1 cellular context compared by ENCODE assay signal in the genomic region with DNA sequence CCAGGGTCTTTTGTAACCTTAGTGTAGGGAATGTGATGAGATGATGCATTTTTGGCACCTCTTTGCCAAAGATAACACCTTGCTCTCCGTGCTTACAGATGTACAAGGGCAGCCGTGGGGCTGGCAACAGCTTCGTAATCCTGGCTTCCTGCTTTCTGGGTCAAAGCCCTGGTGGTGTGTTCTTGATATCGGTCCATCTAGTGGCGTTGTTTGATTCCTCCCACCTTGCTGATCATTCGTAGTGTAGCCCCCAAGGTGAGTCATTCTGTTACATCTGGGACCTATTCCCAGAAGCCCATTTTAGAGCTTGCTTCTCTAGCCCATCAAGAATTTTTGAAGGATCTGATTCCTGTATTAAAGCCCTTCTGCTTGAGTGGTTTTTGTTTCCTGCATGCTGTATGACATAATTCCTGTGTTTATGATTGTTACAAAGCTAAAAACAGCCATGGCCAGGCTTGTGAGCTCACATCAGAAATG.
TF ChIP-seq lines count a peak whose summit lies in the region.

No MANE protein-coding gene starts in this region.

TF ChIP-seq in IMR-90, 13 proteins besides CTCF, POLR2A, EP300 and RAD21:
- TF ChIP-seq, protein P1, sequence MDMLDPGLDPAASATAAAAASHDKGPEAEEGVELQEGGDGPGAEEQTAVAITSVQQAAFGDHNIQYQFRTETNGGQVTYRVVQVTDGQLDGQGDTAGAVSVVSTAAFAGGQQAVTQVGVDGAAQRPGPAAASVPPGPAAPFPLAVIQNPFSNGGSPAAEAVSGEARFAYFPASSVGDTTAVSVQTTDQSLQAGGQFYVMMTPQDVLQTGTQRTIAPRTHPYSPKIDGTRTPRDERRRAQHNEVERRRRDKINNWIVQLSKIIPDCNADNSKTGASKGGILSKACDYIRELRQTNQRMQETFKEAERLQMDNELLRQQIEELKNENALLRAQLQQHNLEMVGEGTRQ (IDR thresholded peaks at IDR 0.05; ENCODE audit: low read depth, low read length) = no peak
- TF ChIP-seq, protein P2, sequence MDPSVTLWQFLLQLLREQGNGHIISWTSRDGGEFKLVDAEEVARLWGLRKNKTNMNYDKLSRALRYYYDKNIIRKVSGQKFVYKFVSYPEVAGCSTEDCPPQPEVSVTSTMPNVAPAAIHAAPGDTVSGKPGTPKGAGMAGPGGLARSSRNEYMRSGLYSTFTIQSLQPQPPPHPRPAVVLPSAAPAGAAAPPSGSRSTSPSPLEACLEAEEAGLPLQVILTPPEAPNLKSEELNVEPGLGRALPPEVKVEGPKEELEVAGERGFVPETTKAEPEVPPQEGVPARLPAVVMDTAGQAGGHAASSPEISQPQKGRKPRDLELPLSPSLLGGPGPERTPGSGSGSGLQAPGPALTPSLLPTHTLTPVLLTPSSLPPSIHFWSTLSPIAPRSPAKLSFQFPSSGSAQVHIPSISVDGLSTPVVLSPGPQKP (IDR thresholded peaks at IDR 0.05; ENCODE audit: borderline replicate concordance, low read depth, low read length) = no peak
- TF ChIP-seq SMC3 (IDR thresholded peaks at IDR 0.05; ENCODE audit: low read depth, low read length) = no peak
- no peak for TF ChIP-seq RFX5 (IDR thresholded peaks at IDR 0.05; ENCODE audit: low read depth, low read length)
- no peak for TF ChIP-seq MAFK (IDR thresholded peaks at IDR 0.05; ENCODE audit: low read depth, low read length)
- TF ChIP-seq MAZ (IDR thresholded peaks at IDR 0.05; ENCODE audit: borderline replicate concordance, low read depth, low read length) = no peak
- no peak for TF ChIP-seq CEBPB (IDR thresholded peaks at IDR 0.05; ENCODE audit: low read depth, low read length)
- no peak for TF ChIP-seq RCOR1 (IDR thresholded peaks at IDR 0.05; ENCODE audit: insufficient replicate concordance, low read length)
- no peak for TF ChIP-seq MXI1 (IDR thresholded peaks at IDR 0.05; ENCODE audit: borderline replicate concordance, low read depth, low read length)
- no peak for TF ChIP-seq NFE2L2 (IDR thresholded peaks at IDR 0.05; ENCODE audit: low read depth, low read length)
- TF ChIP-seq CHD1 (IDR thresholded peaks at IDR 0.05; ENCODE audit: low read depth, low read length) = no peak
- no peak for TF ChIP-seq FOS (IDR thresholded peaks at IDR 0.05; ENCODE audit: low read depth, low read length)
- no peak for TF ChIP-seq BHLHE40 (IDR thresholded peaks at IDR 0.05; ENCODE audit: low read depth, low read length)
